Comparison of ENCODE assay signal across 23 cellular contexts in the genomic region with DNA sequence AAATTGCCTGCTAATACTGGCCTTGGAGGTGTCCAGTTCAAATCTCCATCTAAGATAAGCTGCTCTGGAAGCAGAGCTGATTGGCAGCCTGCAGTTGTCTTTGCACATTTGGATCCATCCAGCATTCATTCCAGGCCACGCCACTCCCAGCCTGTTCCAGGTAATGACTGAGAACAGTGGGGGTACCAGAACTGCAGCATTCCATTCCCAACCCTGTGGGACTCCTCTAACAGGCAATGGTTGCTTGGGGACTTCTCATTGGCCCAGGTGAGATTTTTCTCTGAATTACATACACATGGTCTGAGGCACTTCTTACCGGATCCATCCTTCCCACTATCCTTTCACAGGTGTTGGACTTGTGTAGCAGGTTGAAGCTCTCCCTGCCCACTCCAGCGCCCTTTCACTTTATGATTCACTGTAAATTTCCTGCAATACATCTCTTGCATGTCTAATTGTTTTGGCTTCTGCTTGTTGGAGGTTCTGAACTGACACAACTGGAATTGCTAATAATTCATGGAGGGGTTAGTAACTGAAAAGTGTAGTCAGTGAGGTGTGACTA.
"Had no signal": no experiment of that assay in that cellular context is flagged by ENCODE, and none has a peak within 500 bp of the region (broad histone marks: within the 10 kb centered on the region; RNA-seq: fewer than 3 reads in every experiment).

No MANE protein-coding gene starts in this region.

- H3K4me1 Mint-ChIP-seq: natural killer cell; stimulated activated effector memory CD8-positive, alpha-beta T cell treated with anti-CD3 and anti-CD28 coated beads, Interleukin-12 subunit alpha, Interleukin-12 subunit beta, amount 100 ng/mL, for 72 hours had no signal

- H3K36me3 ChIP-seq: colonic mucosa, gastrocnemius medialis, lower lobe of right lung, ovary, sigmoid colon, stomach, thyroid gland, upper lobe of left lung had no signal

- H3K36me3 Mint-ChIP-seq: natural killer cell; stimulated activated effector memory CD8-positive, alpha-beta T cell treated with anti-CD3 and anti-CD28 coated beads, Interleukin-12 subunit alpha, Interleukin-12 subunit beta, amount 100 ng/mL, for 72 hours had no signal

- H3K27ac Mint-ChIP-seq: dendritic cell treated with granulocyte-macrophage colony-stimulating factor and Interleukin-4, amounts not matched to agents 40 ng/mL and 50 ng/mL, for 4 days; natural killer cell; stimulated activated effector memory CD8-positive, alpha-beta T cell treated with anti-CD3 and anti-CD28 coated beads, Interleukin-12 subunit alpha, Interleukin-12 subunit beta, amount 100 ng/mL, for 72 hours had no signal

- H3K9me3 ChIP-seq: colonic mucosa, gastrocnemius medialis, lower lobe of right lung, ovary, psoas muscle, sigmoid colon, thyroid gland, upper lobe of left lung had no signal

- DNase-seq: colonic mucosa; effector CD8-positive, alpha-beta T cell; foreskin fibroblast; gastrocnemius medialis; head of caudate nucleus; kidney glomerular epithelial cell; left ventricle myocardium superior; lower lobe of right lung; natural killer cell; occipital lobe; ovary; posterior cingulate gyrus; psoas muscle; right cardiac atrium; sigmoid colon; stimulated activated CD4-positive, alpha-beta T cell treated with anti-CD3 and anti-CD28 coated beads, Interleukin-2, amount 100 ng/mL, for 24 hours; stimulated activated CD4-positive, alpha-beta T cell treated with anti-CD3 and anti-CD28 coated beads, Interleukin-4, amount 100 ng/mL, for 24 hours; stimulated activated naive CD4-positive, alpha-beta T cell treated with Interleukin-2 at 50 U/mL for 16 hours; stomach; thyroid gland; upper lobe of left lung had no signal

- H3K9me3 Mint-ChIP-seq: dendritic cell treated with granulocyte-macrophage colony-stimulating factor and Interleukin-4, amounts not matched to agents 40 ng/mL and 50 ng/mL, for 4 days; natural killer cell had no signal

- H3K27me3 ChIP-seq: colonic mucosa, gastrocnemius medialis, ovary, sigmoid colon, stomach, thyroid gland, upper lobe of left lung had no signal

- H3K27ac ChIP-seq: colonic mucosa, gastrocnemius medialis, lower lobe of right lung, ovary, psoas muscle, sigmoid colon, stomach, thyroid gland, upper lobe of left lung had no signal

- ATAC-seq: gastrocnemius medialis; left ventricle myocardium superior; lower lobe of right lung; natural killer cell; psoas muscle; right cardiac atrium; stimulated activated effector memory CD8-positive, alpha-beta T cell treated with anti-CD3 and anti-CD28 coated beads, Interleukin-12 subunit alpha, Interleukin-12 subunit beta, amount 100 ng/mL, for 72 hours had no signal

- H3K4me1 ChIP-seq: colonic mucosa, gastrocnemius medialis, lower lobe of right lung, psoas muscle, sigmoid colon, stomach, upper lobe of left lung had no signal

- H3K4me3 ChIP-seq: colonic mucosa, gastrocnemius medialis, lower lobe of right lung, ovary, psoas muscle, sigmoid colon, stomach, thyroid gland, upper lobe of left lung had no signal

- H3K27me3 Mint-ChIP-seq: dendritic cell treated with granulocyte-macrophage colony-stimulating factor and Interleukin-4, amounts not matched to agents 40 ng/mL and 50 ng/mL, for 4 days had no signal

- H3K4me3 Mint-ChIP-seq: dendritic cell treated with granulocyte-macrophage colony-stimulating factor and Interleukin-4, amounts not matched to agents 40 ng/mL and 50 ng/mL, for 4 days; natural killer cell; stimulated activated effector memory CD8-positive, alpha-beta T cell treated with anti-CD3 and anti-CD28 coated beads, Interleukin-12 subunit alpha, Interleukin-12 subunit beta, amount 100 ng/mL, for 72 hours had no signal
